8 cellular contexts compared by ENCODE assay signal in genomic region chr5:139273572-139274264, GRCh38. TPM values are rescaled to one million over a fixed set of nuclear protein-coding genes. Genes with fewer than 3 reads are reported as not detected.
DNase-seq lines count a peak whose midpoint lies in the region; ATAC-seq, FAIRE-seq and TF ChIP-seq lines count a peak whose summit lies in the region.

No MANE protein-coding gene starts in this region.

- WGBS in small intestine, 3 donors: 0 to 1% (median 0%) methylated on average over 42 to 44 of the region's 44 CpGs

- peak; percentile 66 for ATAC-seq in HG02870 (IDR thresholded peaks at IDR 0.05; ENCODE audit: unreplicated experiment)

- no peaks in the 10 kb centered on the region for H3K9me3 ChIP-seq in small intestine (ENCODE audit: control insufficient read depth, low read depth)

- no peak for FAIRE-seq in small intestine (lab: Jason Lieb, UNC)

- peaks cover 5 to 11% of the 10 kb centered on the region in 2 donors for H3K4me1 ChIP-seq in small intestine (ENCODE audit: control insufficient read depth in 2 of 2, insufficient read depth in 1 of 2, low read depth in 1 of 2, low read length in 1 of 2)

- no peaks in the 10 kb centered on the region for H3K27me3 ChIP-seq in small intestine (ENCODE audit: control insufficient read depth in 2 of 2, insufficient read depth in 2 of 2, low read length in 2 of 2)

- peak overlapping the region in 1 of 2 donors; percentile 71 for H3K27ac ChIP-seq in small intestine (ENCODE audit: low read depth in 1 of 2, low read length in 1 of 2)

- TF ChIP-seq POLR2A in GM15510 (IDR thresholded peaks at IDR 0.05; ENCODE audit: borderline replicate concordance, extremely low read depth, insufficient read length): peak; percentile 95

- DNase-seq in 8988T: peak; percentile 82
- peak; percentile 68 to 69 for DNase-seq in NCI-H1930 (lab: John Stamatoyannopoulos, UW)
- peak; percentile 93 for DNase-seq in UCSD-AML1 (lab: John Stamatoyannopoulos, UW; ENCODE audit: unreplicated experiment)
- DNase-seq in brain pericyte (ENCODE audit: low read depth, low spot score): peak; percentile 36
- peak; percentile 99 for DNase-seq in iPS-NIHi11 (ENCODE audit: low spot score)
- DNase-seq in small intestine: peak; percentile 94

- no peaks in the 10 kb centered on the region for H3K36me3 ChIP-seq in small intestine (ENCODE audit: control insufficient read depth in 2 of 2, insufficient read depth in 2 of 2, low read length in 2 of 2)

- peak overlapping the region; percentile 18 to 53 for H3K4me3 ChIP-seq in small intestine (ENCODE audit: low read depth in 1 of 2, low read length in 2 of 2)

RNA-seq across cellular contexts. Expression of gene MATR3, which starts 19.8 kb away (rescaled TPM):
- polyA plus RNA-seq in small intestine: 100 to 1,000 TPM in 1 of 3 donors, 10 to 100 TPM in 2; 63.1 to 128 (median 72.7) TPM

Comparison
In these comparisons a context has a peak if more than half of its experiments do, and no peak if none do; other contexts are left out.
1. DNase-seq: peak in every context shown above with its lines; median percentile 99 in iPS-NIHi11; 94 in small intestine; 93 in UCSD-AML1; 82 in 8988T; 68 in NCI-H1930; 36 in brain pericyte.